15 cellular contexts compared by ENCODE assay signal in genomic region chr1:29962831-29963247, GRCh38.
DNase-seq lines count a peak whose midpoint lies in the region; ATAC-seq, FAIRE-seq and TF ChIP-seq lines count a peak whose summit lies in the region.
"Had no signal": no experiment of that assay in that cellular context is flagged by ENCODE, and none has a peak within 500 bp of the region (broad histone marks: within the 10 kb centered on the region; RNA-seq: fewer than 3 reads in every experiment).

No MANE protein-coding gene starts in this region.

- H2AK5ac ChIP-seq in H9 (ENCODE audit: insufficient read length, low read length) (no peak overlapping the region), H1 (ENCODE audit: low read depth, low read length) (no peak overlapping the region)

- no peak overlapping the region for H3K27ac Mint-ChIP-seq in H9
- H3K27ac Mint-ChIP-seq: CD4-positive, CD25-positive, alpha-beta regulatory T cell had no signal

- POLR2A ChIA-PET in H1 (lab: Charles Lee; ENCODE audit: partially characterized antibody), result no interaction called here

- H2BK15ac ChIP-seq in H9 (ENCODE audit: low read depth, low read length) (no peak overlapping the region), H1 (ENCODE audit: low read length) (no peak overlapping the region)

- H2BK12ac ChIP-seq in H9 (ENCODE audit: insufficient read length, low read depth, low read length) (no peak overlapping the region), H1 (ENCODE audit: low read depth, low read length) (no peak overlapping the region)

- no peak overlapping the region for H2BK5ac ChIP-seq in H9 (ENCODE audit: insufficient read length, low read length)
- no peak overlapping the region for H2BK5ac ChIP-seq in H1 (ENCODE audit: low read depth, low read length)

- CTCF ChIA-PET in H1 (lab: Charles Lee; ENCODE audit: partially characterized antibody), result interaction anchor here (1.2 kb wide), 1 partner anchor 67 kb away, joined by 3 read pairs; no protein-coding TSS in a partner anchor

- no peak for ATAC-seq in HG03095 (IDR thresholded peaks at IDR 0.05; ENCODE audit: unreplicated experiment)

- no CpG with 5 or more reads among the region's 3 CpGs for WGBS in H9 (ENCODE audit: extremely low coverage, insufficient read length, low lambda C conversion rate)
- WGBS in H1 (ENCODE audit: extremely low coverage in 1 of 2, insufficient coverage in 1 of 2, insufficient read length in 1 of 2, insufficient replicate concordance in 2 of 2, low coverage in 1 of 2, low lambda C conversion rate in 2 of 2, missing lambda C conversion rate in 1 of 2), 2 experiments, result 93% methylated on average over 2 of the region's 3 CpGs; no CpG with 5 or more reads in 1 of the 2 experiments

- no peak for TF ChIP-seq POLR2A in H1 (IDR thresholded peaks at IDR 0.05; ENCODE audit: control extremely low read depth in 1 of 2, low read depth in 2 of 2, low read length in 2 of 2)

- no peaks in the 10 kb centered on the region; a peak in 1 of 5 replicates for H3K9me3 Mint-ChIP-seq in H9
- H3K9me3 Mint-ChIP-seq: CD4-positive, CD25-positive, alpha-beta regulatory T cell had no signal

- H3K4me1 ChIP-seq in H9 (ENCODE audit: insufficient read depth, low read length) (no peaks in the 10 kb centered on the region), H1 (replicated peaks in 1 of 4; ENCODE audit: control insufficient read depth in 3 of 4, insufficient read depth in 4 of 4, low read length in 3 of 4) (peaks cover 0 to 5% (median 0%) of the 10 kb centered on the region in 4 experiments; a peak in 2 of 7 replicates)
- H3K4me1 ChIP-seq: HAP-1 had no signal

- no peak for FAIRE-seq in H1 (lab: Jason Lieb, UNC)

- H3K4me1 Mint-ChIP-seq in H9, result peaks cover 22 to 23% of the 10 kb centered on the region in 2 experiments
- H3K4me1 Mint-ChIP-seq: CD4-positive, CD25-positive, alpha-beta regulatory T cell had no signal

- no peak overlapping the region for H3K9ac ChIP-seq in H9 (ENCODE audit: extremely low read depth, insufficient read length, low read length)
- H3K9ac ChIP-seq in H1 (replicated peaks in 1 of 4; ENCODE audit: extremely low read depth in 1 of 4, low read depth in 3 of 4, low read length in 3 of 4), result no peak overlapping the region

- H3K18ac ChIP-seq in H9 (ENCODE audit: insufficient read length, low read depth, low read length) (no peak overlapping the region), H1 (ENCODE audit: extremely low read depth, low read length) (peak overlapping the region; percentile 56; the same call in 1 of the 2 replicates)

- H3K36me3 ChIP-seq in H1 (ENCODE audit: control insufficient read depth in 2 of 4, insufficient read depth in 4 of 4, low read length in 3 of 4), result no peaks in the 10 kb centered on the region
- H3K36me3 ChIP-seq: HAP-1 had no signal

- H2AFZ ChIP-seq in H9 (ENCODE audit: low read length), result no peak overlapping the region
- H2AFZ ChIP-seq in H1 (ENCODE audit: low read length), result no peak overlapping the region

- H3K79me1 ChIP-seq in H9 (ENCODE audit: insufficient read depth, low read depth, low read length, poor library complexity, severe bottlenecking) (no peaks in the 10 kb centered on the region), H1 (ENCODE audit: low read depth, low read length) (no peaks in the 10 kb centered on the region)

- no peak overlapping the region for H2BK120ac ChIP-seq in H9 (ENCODE audit: low read depth, low read length, poor library complexity, severe bottlenecking)
- no peak overlapping the region for H2BK120ac ChIP-seq in H1 (replicated peaks; ENCODE audit: low read depth, low read length)

- no peaks in the 10 kb centered on the region for H3K36me3 Mint-ChIP-seq in H9 (ENCODE audit: insufficient read depth in 1 of 3, low read depth in 3 of 3)
- H3K36me3 Mint-ChIP-seq: CD4-positive, CD25-positive, alpha-beta regulatory T cell had no signal

- no peak overlapping the region for H3K4me3 Mint-ChIP-seq in H9
- H3K4me3 Mint-ChIP-seq: CD4-positive, CD25-positive, alpha-beta regulatory T cell had no signal

- H3K14ac ChIP-seq in H9 (ENCODE audit: insufficient read depth, low read length) (no peak overlapping the region), H1 (ENCODE audit: insufficient read length) (no peak overlapping the region)

- DNase-seq in A172 (ENCODE audit: low spot score) (peak; percentile 56), H9 (peak; percentile 68), RPMI7951 (ENCODE audit: low read depth) (peak; percentile 36), H1 (ENCODE audit: low read depth in 1 of 2, low spot score in 2 of 2) (no peak), superior temporal gyrus (ENCODE audit: extremely low spot score) (no peak), GM20000 (ENCODE audit: low spot score) (no peak), NCI-H187 (lab: John Stamatoyannopoulos, UW) (no peak)
- DNase-seq: ACHN; CD4-positive, CD25-positive, alpha-beta regulatory T cell; NCI-H1105; NCI-H187 treated with DMSO at 0.1 percent for 48 hours; NCI-H446 treated with DMSO at 0.1 percent for 48 hours; NCI-H774 had no signal

- H3K56ac ChIP-seq in H9 (ENCODE audit: insufficient read length, low read depth, low read length), result no peak overlapping the region
- no peak overlapping the region for H3K56ac ChIP-seq in H1 (replicated peaks; ENCODE audit: insufficient read length, low read depth, low read length)

- TF ChIP-seq CTCF in H9 (conservative IDR thresholded peaks at IDR 0.05) (no peak), H1 (IDR thresholded peaks at IDR 0.05; ENCODE audit: control extremely low read depth in 1 of 3, insufficient read depth in 1 of 3, low read depth in 1 of 3, low read length in 3 of 3) (no peak), GM20000 (IDR thresholded peaks at IDR 0.05; ENCODE audit: extremely low read depth, missing control alignments) (no peak)

- no peaks in the 10 kb centered on the region for H4K20me1 ChIP-seq in H9 (ENCODE audit: control insufficient read depth, insufficient read depth, insufficient read length)
- no peaks in the 10 kb centered on the region for H4K20me1 ChIP-seq in H1 (replicated peaks in 1 of 2; ENCODE audit: control insufficient read depth in 1 of 2, insufficient read depth in 2 of 2, low read length in 2 of 2)

- no peak overlapping the region for H3K4me3 ChIP-seq in H1 (ENCODE audit: extremely low read depth in 1 of 4, insufficient read depth in 2 of 4, low read depth in 3 of 4, low read length in 4 of 4)
- H3K4me3 ChIP-seq: HAP-1 had no signal

- H4K91ac ChIP-seq in H9 (ENCODE audit: insufficient read length, low read depth, low read length), result no peak overlapping the region
- no peak overlapping the region for H4K91ac ChIP-seq in H1 (replicated peaks; ENCODE audit: insufficient read length, low read length)

- no peak for TF ChIP-seq EP300 in H1 (IDR thresholded peaks at IDR 0.05; ENCODE audit: borderline replicate concordance in 1 of 2, low read depth in 2 of 2, low read length in 2 of 2)

- peaks cover 2% of the 10 kb centered on the region; the same call in 1 of the 2 replicates for H3K27me3 ChIP-seq in H9 (ENCODE audit: insufficient read depth, low read length)
- H3K27me3 ChIP-seq in H1 (replicated peaks in 1 of 4; ENCODE audit: control insufficient read depth in 3 of 4, extremely low read depth in 1 of 4, insufficient read depth in 3 of 4, low read length in 3 of 4), result no peaks in the 10 kb centered on the region

- no peak overlapping the region for H4K5ac ChIP-seq in H9 (ENCODE audit: insufficient read length, low read depth, low read length)
- no peak overlapping the region for H4K5ac ChIP-seq in H1 (ENCODE audit: insufficient read length, low read depth, low read length)

- H4K8ac ChIP-seq in H9 (replicated peaks; ENCODE audit: insufficient read length, low read depth, low read length) (no peak overlapping the region), H1 (ENCODE audit: extremely low read depth, insufficient read depth, low read length) (0 out of 2 replicates have a peak overlapping the region, but pooled peaks have one; percentile 37)

- no peak overlapping the region for H3K4ac ChIP-seq in H9 (ENCODE audit: low read depth, low read length)
- H3K4ac ChIP-seq in H1 (replicated peaks; ENCODE audit: insufficient read length, low read depth, low read length), result no peak overlapping the region

- H3K4me2 ChIP-seq in H9 (ENCODE audit: insufficient read depth, insufficient read length, low read length), result no peak overlapping the region
- no peak overlapping the region for H3K4me2 ChIP-seq in H1 (ENCODE audit: insufficient read depth in 1 of 2, low read depth in 2 of 2, low read length in 2 of 2)

- no peak overlapping the region for H3K27ac ChIP-seq in H9 (ENCODE audit: insufficient read length, low read depth, low read length)
- no peak overlapping the region for H3K27ac ChIP-seq in H1 (ENCODE audit: low read depth, low read length)

- no peak overlapping the region for H3T11ph ChIP-seq in H9 (ENCODE audit: low read length)

- no peak for TF ChIP-seq RAD21 in H1 (IDR thresholded peaks at IDR 0.05 in 1 of 2, conservative IDR thresholded peaks at IDR 0.05 in 1 of 2; ENCODE audit: low read depth in 2 of 2, low read length in 2 of 2)

- H3K79me2 ChIP-seq in H9 (ENCODE audit: insufficient read depth, low read length) (no peaks in the 10 kb centered on the region), H1 (ENCODE audit: control insufficient read depth in 1 of 2, insufficient read depth in 2 of 2, low read length in 2 of 2) (no peaks in the 10 kb centered on the region)

- H2BK20ac ChIP-seq in H9 (ENCODE audit: low read depth, low read length, poor library complexity, severe bottlenecking), result no peak overlapping the region
- H2BK20ac ChIP-seq in H1 (ENCODE audit: low read length), result no peak overlapping the region

- H3K23ac ChIP-seq in H9 (ENCODE audit: insufficient read length, low read depth, low read length) (no peak overlapping the region), H1 (ENCODE audit: insufficient read length) (no peak overlapping the region)

- H3K9me3 ChIP-seq in H9 (ENCODE audit: control insufficient read depth, low read depth, low read length) (no peaks in the 10 kb centered on the region), H1 (ENCODE audit: insufficient read depth in 2 of 2, low read depth in 1 of 2, low read length in 1 of 2) (no peaks in the 10 kb centered on the region)
- H3K9me3 ChIP-seq: HAP-1 had no signal

- peaks cover 10% of the 10 kb centered on the region for H3K27me3 Mint-ChIP-seq in H9 (ENCODE audit: low read depth)

- H3K23me2 ChIP-seq in H9 (ENCODE audit: insufficient read length, low read depth, low read length, poor library complexity, severe bottlenecking) (no peaks in the 10 kb centered on the region), H1 (ENCODE audit: low read depth, low read length) (no peaks in the 10 kb centered on the region)

TF ChIP-seq in H1, 55 proteins besides CTCF, POLR2A, EP300 and RAD21 (continues in another document):
- TF ChIP-seq NANOG (IDR thresholded peaks at IDR 0.05; ENCODE audit: insufficient read depth, low read depth, low read length, poor library complexity, severe bottlenecking), result no peak

Comparison
In these comparisons a context has a peak if more than half of its experiments do, and no peak if none do; other contexts are left out.
1. DNase-seq: peak in A172 (single experiment), H9 (single experiment) and RPMI7951 (single experiment); none in H1 (0 of 2), superior temporal gyrus (single experiment), GM20000 (single experiment) and NCI-H187 (0 of 2).